In the genomic region with DNA sequence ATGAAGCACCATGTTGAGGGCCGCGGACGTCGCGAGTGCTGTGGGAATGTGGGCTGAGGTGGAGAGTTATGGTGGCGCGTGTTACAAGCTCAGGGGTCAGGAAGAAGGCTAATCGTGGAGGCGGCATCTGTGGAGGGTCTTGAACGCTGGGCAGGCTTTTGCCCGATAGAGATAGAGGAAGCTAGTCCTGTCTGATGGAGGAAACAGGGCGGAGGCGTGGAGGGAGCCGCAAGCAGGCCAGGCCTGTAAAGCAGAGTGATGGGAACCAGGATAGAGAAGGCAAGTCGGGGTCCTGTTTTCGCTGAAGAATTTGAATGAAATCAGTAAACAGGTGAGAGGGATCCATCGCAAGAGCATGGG, we compare ENCODE assay signal across 8 cellular contexts.
DNase-seq lines count a peak whose midpoint lies in the region; ATAC-seq and TF ChIP-seq lines count a peak whose summit lies in the region.
"Not testable (repeated sequence)": the region's sequence is repeated elsewhere in the genome, so short reads cannot be mapped to it uniquely, and the experiment has no call there.

No MANE protein-coding gene starts in this region.

- in situ Hi-C loops in brain microvascular endothelial cell (cut with HindIII; ENCODE audit: low pct_ligation_motif_present, low sequenced_read_pairs) = not testable (repeated sequence)

- H3K27me3 ChIP-seq in CD4-positive, CD25-positive, alpha-beta regulatory T cell (ENCODE audit: control insufficient read depth, insufficient read depth, low read length); brain microvascular endothelial cell (replicated peaks); psoas muscle (ENCODE audit: insufficient read depth in 3 of 3, low read length in 2 of 3); tibial nerve: not testable (repeated sequence)

- H3K36me3 Mint-ChIP-seq in CD4-positive, CD25-positive, alpha-beta regulatory T cell; activated CD8-positive, alpha-beta T cell treated with anti-CD3 and anti-CD28 coated beads for 36 hours (ENCODE audit: low read depth): not testable (repeated sequence)

- peaks cover 15 to 42% (median 23%) of the 10 kb centered on the region in 4 donors for H3K4me1 Mint-ChIP-seq in CD4-positive, CD25-positive, alpha-beta regulatory T cell
- peaks cover 19% of the 10 kb centered on the region for H3K4me1 Mint-ChIP-seq in activated CD8-positive, alpha-beta T cell treated with anti-CD3 and anti-CD28 coated beads for 36 hours (ENCODE audit: low read depth)

- H3K27ac ChIP-seq in CD4-positive, CD25-positive, alpha-beta regulatory T cell (ENCODE audit: insufficient read depth, low read length, poor library complexity, severe bottlenecking) = peak overlapping the region; percentile 61
- H3K27ac ChIP-seq in brain microvascular endothelial cell (peak overlapping the region; percentile 36), tibial nerve (peak overlapping the region in 2 of 4 donors; percentile 76 to 80)
- not testable (repeated sequence) for H3K27ac ChIP-seq in psoas muscle

- not testable (repeated sequence) for TF ChIP-seq EP300 in tibial nerve (IDR thresholded peaks at IDR 0.05)

- TF ChIP-seq POLR2A in lower leg skin (IDR thresholded peaks at IDR 0.05); tibial nerve (IDR thresholded peaks at IDR 0.05): not testable (repeated sequence)

- peak overlapping the region; percentile 49 to 94 (median 75) for H3K27ac Mint-ChIP-seq in CD4-positive, CD25-positive, alpha-beta regulatory T cell
- peak overlapping the region; percentile 85 for H3K27ac Mint-ChIP-seq in activated CD8-positive, alpha-beta T cell treated with anti-CD3 and anti-CD28 coated beads for 36 hours

- DNase-seq in CD4-positive, CD25-positive, alpha-beta regulatory T cell; LNCaP clone FGC (ENCODE audit: low read depth); activated CD8-positive, alpha-beta T cell treated with anti-CD3 and anti-CD28 coated beads for 36 hours; brain microvascular endothelial cell; fibroblast of pulmonary artery (ENCODE audit: low read depth); lower leg skin (ENCODE audit: low spot score in 2 of 2); psoas muscle; tibial nerve (ENCODE audit: low spot score in 2 of 2): not testable (repeated sequence)

- not testable (repeated sequence) for H3K4me3 ChIP-seq in CD4-positive, CD25-positive, alpha-beta regulatory T cell (ENCODE audit: low read depth, low read length)
- H3K4me3 ChIP-seq in LNCaP clone FGC (ENCODE audit: low read depth, low read length) (peak overlapping the region; percentile 69), brain microvascular endothelial cell (ENCODE audit: low read depth, low read length) (peak overlapping the region; percentile 73), fibroblast of pulmonary artery (replicated peaks; ENCODE audit: low read depth, low read length) (peak overlapping the region; percentile 77), lower leg skin (ENCODE audit: low read depth, poor library complexity, severe bottlenecking) (peak overlapping the region; percentile 80), psoas muscle (peak overlapping the region; percentile 75), tibial nerve (peak overlapping the region; percentile 6 to 69 (median 48))

- peak overlapping the region; percentile 89 to 99 (median 94) for H3K4me3 Mint-ChIP-seq in CD4-positive, CD25-positive, alpha-beta regulatory T cell
- peak overlapping the region; percentile 86 for H3K4me3 Mint-ChIP-seq in activated CD8-positive, alpha-beta T cell treated with anti-CD3 and anti-CD28 coated beads for 36 hours

- intact Hi-C loops in activated CD8-positive, alpha-beta T cell treated with anti-CD3 and anti-CD28 coated beads for 36 hours (cut with micrococcal nuclease); lower leg skin (cut with DNase I; ENCODE audit: low total_unique reads); psoas muscle (cut with DNase I): not testable (repeated sequence)

- not testable (repeated sequence) for H3K36me3 ChIP-seq in CD4-positive, CD25-positive, alpha-beta regulatory T cell (ENCODE audit: control insufficient read depth, insufficient read depth, low read length); brain microvascular endothelial cell (replicated peaks); psoas muscle (ENCODE audit: insufficient read depth in 1 of 2, low read depth in 1 of 2); tibial nerve

- not testable (repeated sequence) for H3K9me3 Mint-ChIP-seq in CD4-positive, CD25-positive, alpha-beta regulatory T cell; activated CD8-positive, alpha-beta T cell treated with anti-CD3 and anti-CD28 coated beads for 36 hours

- not testable (repeated sequence) for H3K27me3 Mint-ChIP-seq in CD4-positive, CD25-positive, alpha-beta regulatory T cell; activated CD8-positive, alpha-beta T cell treated with anti-CD3 and anti-CD28 coated beads for 36 hours

- CTCF ChIA-PET in activated CD8-positive, alpha-beta T cell treated with anti-CD3 and anti-CD28 coated beads for 36 hours (lab: Charles Lee) = not testable (repeated sequence)

- not testable (repeated sequence) for TF ChIP-seq CTCF in LNCaP clone FGC (IDR thresholded peaks at IDR 0.05; ENCODE audit: control insufficient read depth, extremely low read depth, insufficient read depth); activated CD8-positive, alpha-beta T cell treated with anti-CD3 and anti-CD28 coated beads for 36 hours (IDR thresholded peaks at IDR 0.05); brain microvascular endothelial cell (IDR thresholded peaks at IDR 0.05; ENCODE audit: low read depth, low read length, missing control alignments); fibroblast of pulmonary artery (IDR thresholded peaks at IDR 0.05; ENCODE audit: low read length, missing control alignments); lower leg skin (IDR thresholded peaks at IDR 0.05); psoas muscle (IDR thresholded peaks at IDR 0.05); tibial nerve (IDR thresholded peaks at IDR 0.05)

- POLR2A ChIA-PET in activated CD8-positive, alpha-beta T cell treated with anti-CD3 and anti-CD28 coated beads for 36 hours (lab: Charles Lee) = not testable (repeated sequence)

- WGBS in lower leg skin, 2 donors = 59 to 73% methylated on average over 17 of the region's 17 CpGs
- 66 to 70% (median 68%) methylated on average over 16 to 17 of the region's 17 CpGs for WGBS in psoas muscle, 3 donors
- 65 to 78% methylated on average over 17 of the region's 17 CpGs for WGBS in tibial nerve, 2 donors

- not testable (repeated sequence) for H3K4me1 ChIP-seq in CD4-positive, CD25-positive, alpha-beta regulatory T cell (ENCODE audit: control insufficient read depth, insufficient read depth, low read length, poor library complexity, severe bottlenecking); psoas muscle; tibial nerve

- not testable (repeated sequence) for H3K9me3 ChIP-seq in CD4-positive, CD25-positive, alpha-beta regulatory T cell (ENCODE audit: control insufficient read depth in 2 of 2, low read length in 2 of 2); psoas muscle; tibial nerve

- ATAC-seq in CD4-positive, CD25-positive, alpha-beta regulatory T cell (ENCODE audit: low read depth in 2 of 2); activated CD8-positive, alpha-beta T cell treated with anti-CD3 and anti-CD28 coated beads for 36 hours; psoas muscle: not testable (repeated sequence)
